1 cellular context compared by ENCODE assay signal in genomic region chr6:84078335-84078734, GRCh38.
TF ChIP-seq lines count a peak whose summit lies in the region.

No MANE protein-coding gene starts in this region.

TF ChIP-seq in H1, 55 proteins besides CTCF, POLR2A, EP300 and RAD21 (continued from another document):
- TF ChIP-seq ATF2 (IDR thresholded peaks at IDR 0.05; ENCODE audit: low read length) (no peak), FOSL1 (IDR thresholded peaks at IDR 0.05; ENCODE audit: insufficient read depth, low read depth, low read length) (no peak), BCL11A (IDR thresholded peaks at IDR 0.05; ENCODE audit: low read depth in 2 of 2, low read length in 2 of 2) (no peak), KDM1A (IDR thresholded peaks at IDR 0.05; ENCODE audit: borderline replicate concordance, low read length) (no peak)
